In the genomic region with DNA sequence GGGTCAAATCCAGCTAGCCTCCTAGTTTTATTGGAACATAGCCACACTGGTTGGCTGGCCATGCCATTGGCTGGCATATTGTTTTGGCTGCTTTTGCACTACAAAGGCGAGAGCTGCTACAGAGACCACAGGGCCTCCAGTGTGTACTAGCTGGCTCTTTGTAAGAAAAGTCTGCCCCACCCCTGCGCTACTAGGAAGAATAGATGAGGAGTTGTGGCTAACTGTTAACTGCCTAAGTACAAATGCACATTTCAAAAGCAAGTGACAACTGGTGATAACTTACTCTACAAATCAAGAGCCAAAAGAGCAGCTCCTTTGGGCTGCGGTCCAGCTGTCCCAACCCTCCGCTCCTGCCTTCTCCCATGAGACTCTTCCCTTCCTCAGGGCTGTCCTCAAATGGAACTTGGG, we compare ENCODE assay signal across 1 cellular context.
TF ChIP-seq lines count a peak whose summit lies in the region.

No MANE protein-coding gene starts in this region.

TF ChIP-seq in WTC11, 78 proteins besides CTCF, POLR2A, EP300 and RAD21 (continued from another document):
- TF ChIP-seq, protein P1, sequence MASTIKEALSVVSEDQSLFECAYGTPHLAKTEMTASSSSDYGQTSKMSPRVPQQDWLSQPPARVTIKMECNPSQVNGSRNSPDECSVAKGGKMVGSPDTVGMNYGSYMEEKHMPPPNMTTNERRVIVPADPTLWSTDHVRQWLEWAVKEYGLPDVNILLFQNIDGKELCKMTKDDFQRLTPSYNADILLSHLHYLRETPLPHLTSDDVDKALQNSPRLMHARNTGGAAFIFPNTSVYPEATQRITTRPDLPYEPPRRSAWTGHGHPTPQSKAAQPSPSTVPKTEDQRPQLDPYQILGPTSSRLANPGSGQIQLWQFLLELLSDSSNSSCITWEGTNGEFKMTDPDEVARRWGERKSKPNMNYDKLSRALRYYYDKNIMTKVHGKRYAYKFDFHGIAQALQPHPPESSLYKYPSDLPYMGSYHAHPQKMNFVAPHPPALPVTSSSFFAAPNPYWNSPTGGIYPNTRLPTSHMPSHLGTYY (CRISPR knock-in tag; IDR thresholded peaks at IDR 0.05): no peak
- TF ChIP-seq, protein P2, sequence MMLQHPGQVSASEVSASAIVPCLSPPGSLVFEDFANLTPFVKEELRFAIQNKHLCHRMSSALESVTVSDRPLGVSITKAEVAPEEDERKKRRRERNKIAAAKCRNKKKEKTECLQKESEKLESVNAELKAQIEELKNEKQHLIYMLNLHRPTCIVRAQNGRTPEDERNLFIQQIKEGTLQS (CRISPR knock-in tag; conservative IDR thresholded peaks at IDR 0.05): no peak
- TF ChIP-seq, protein P3, sequence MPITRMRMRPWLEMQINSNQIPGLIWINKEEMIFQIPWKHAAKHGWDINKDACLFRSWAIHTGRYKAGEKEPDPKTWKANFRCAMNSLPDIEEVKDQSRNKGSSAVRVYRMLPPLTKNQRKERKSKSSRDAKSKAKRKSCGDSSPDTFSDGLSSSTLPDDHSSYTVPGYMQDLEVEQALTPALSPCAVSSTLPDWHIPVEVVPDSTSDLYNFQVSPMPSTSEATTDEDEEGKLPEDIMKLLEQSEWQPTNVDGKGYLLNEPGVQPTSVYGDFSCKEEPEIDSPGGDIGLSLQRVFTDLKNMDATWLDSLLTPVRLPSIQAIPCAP (CRISPR knock-in tag; IDR thresholded peaks at IDR 0.05): no peak
TF ChIP-seq in WTC11: peak in this region for 4.
